ENCODE assay signal across 24 cellular contexts in genomic region chr20:34095825-34096224, GRCh38.
"Had no signal": no experiment of that assay in that cellular context is flagged by ENCODE, and none has a peak within 500 bp of the region (broad histone marks: within the 10 kb centered on the region; RNA-seq: fewer than 3 reads in every experiment).

No MANE protein-coding gene starts in this region.

- DNase-seq: activated B cell treated with CpG ODN at 0.5 μM for 24 hours; activated CD4-positive, alpha-beta memory T cell treated with anti-CD3 and anti-CD28 coated beads, Interleukin-2, amount 10 ng/mL, durations not matched to agents 7 days and 5 days; activated CD4-positive, alpha-beta T cell treated with anti-CD3 and anti-CD28 coated beads for 1 hour; activated CD4-positive, alpha-beta T cell treated with anti-CD3 and anti-CD28 coated beads, Interleukin-2, amount 10 ng/mL, durations not matched to agents 7 days and 5 days; activated gamma-delta T cell; activated naive CD4-positive, alpha-beta T cell treated with anti-CD3 and anti-CD28 coated beads, Interleukin-2, amount 50 U/mL, for 16 hours; activated T-cell treated with anti-CD3 and anti-CD28 coated beads for 4 hours; amygdala; MM.1S; NCI-H1105; NCI-H1436; NCI-H1694 treated with DMSO at 0.1 percent for 48 hours; NCI-H2081; NCI-H510A treated with DMSO at 0.1 percent for 48 hours; NCI-H69; Peyer's patch; Right ventricle myocardium superior; SJCRH30; T-helper 2 cell; T1000 had no signal

- H3K9me3 ChIP-seq: Peyer's patch, SJCRH30 had no signal

- H3K27me3 Mint-ChIP-seq: activated B cell treated with CpG ODN at 0.5 μM for 24 hours; activated CD4-positive, alpha-beta memory T cell treated with anti-CD3 and anti-CD28 coated beads, Interleukin-2, amount 10 ng/mL, durations not matched to agents 7 days and 5 days; activated CD4-positive, alpha-beta T cell treated with anti-CD3 and anti-CD28 coated beads, Interleukin-2, amount 10 ng/mL, durations not matched to agents 7 days and 5 days; brain had no signal

- H3K4me3 Mint-ChIP-seq: activated B cell treated with CpG ODN at 0.5 μM for 24 hours; activated CD4-positive, alpha-beta memory T cell treated with anti-CD3 and anti-CD28 coated beads, Interleukin-2, amount 10 ng/mL, durations not matched to agents 7 days and 5 days; activated CD4-positive, alpha-beta T cell treated with anti-CD3 and anti-CD28 coated beads, Interleukin-2, amount 10 ng/mL, durations not matched to agents 7 days and 5 days; brain had no signal

- H3K4me1 Mint-ChIP-seq: activated B cell treated with CpG ODN at 0.5 μM for 24 hours had no signal

- H3K4me3 ChIP-seq: Peyer's patch, SJCRH30 had no signal

- H3K27me3 ChIP-seq: Peyer's patch, SJCRH30 had no signal

- H3K9me3 Mint-ChIP-seq: activated B cell treated with CpG ODN at 0.5 μM for 24 hours; activated CD4-positive, alpha-beta memory T cell treated with anti-CD3 and anti-CD28 coated beads, Interleukin-2, amount 10 ng/mL, durations not matched to agents 7 days and 5 days; activated CD4-positive, alpha-beta T cell treated with anti-CD3 and anti-CD28 coated beads, Interleukin-2, amount 10 ng/mL, durations not matched to agents 7 days and 5 days; brain had no signal

- H3K27ac Mint-ChIP-seq: activated B cell treated with CpG ODN at 0.5 μM for 24 hours; activated CD4-positive, alpha-beta memory T cell treated with anti-CD3 and anti-CD28 coated beads, Interleukin-2, amount 10 ng/mL, durations not matched to agents 7 days and 5 days; activated CD4-positive, alpha-beta T cell treated with anti-CD3 and anti-CD28 coated beads, Interleukin-2, amount 10 ng/mL, durations not matched to agents 7 days and 5 days had no signal

- FAIRE-seq: colon, TTC549 had no signal

- H3K4me1 ChIP-seq: Peyer's patch, SJCRH30 had no signal

- H3K27ac ChIP-seq: Peyer's patch, RWPE1, SJCRH30 had no signal
